In the genomic region with DNA sequence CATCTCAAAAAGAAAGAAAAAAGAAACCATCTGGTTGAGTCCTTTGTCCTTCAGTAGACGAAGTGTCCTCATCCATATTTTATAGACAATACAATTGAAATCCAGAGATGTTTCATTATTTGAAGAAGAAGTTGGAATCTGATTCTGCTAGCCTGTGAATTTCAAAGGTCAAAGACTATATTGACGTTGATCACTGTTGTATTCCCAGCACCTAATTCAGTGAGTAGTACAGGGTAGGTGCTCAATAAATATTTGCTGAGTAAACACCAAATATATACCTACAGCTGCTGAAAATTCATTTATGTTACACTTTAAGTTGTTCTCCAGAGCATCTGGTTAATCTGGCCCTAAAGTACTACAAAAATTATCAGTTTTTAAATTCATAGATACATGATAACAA, we compare ENCODE assay signal across 29 cellular contexts.
"Had no signal": no experiment of that assay in that cellular context is flagged by ENCODE, and none has a peak within 500 bp of the region (broad histone marks: within the 10 kb centered on the region; RNA-seq: fewer than 3 reads in every experiment).

No MANE protein-coding gene starts in this region.

- FAIRE-seq: endometrium, endothelial cell of umbilical vein, frontal cortex had no signal

- H3K4me1 ChIP-seq: body of pancreas, colonic mucosa had no signal

- H3K27ac ChIP-seq: body of pancreas, colonic mucosa, epithelial cell of prostate, VCaP had no signal

- H3K9me3 ChIP-seq: body of pancreas, colonic mucosa had no signal

- ATAC-seq: activated CD8-positive, alpha-beta T cell treated with anti-CD3 and anti-CD28 coated beads for 36 hours; activated T-cell treated with anti-CD3 and anti-CD28 coated beads, Interleukin-2, amount 50 U/mL, for 4 hours; activated T-helper 17 cell treated with anti-CD3 and anti-CD28 coated beads, Interleukin-2, amount 50 U/mL, for 72 hours; body of pancreas; esophagus mucosa; WTC11 had no signal

- H3K4me3 ChIP-seq: body of pancreas, colonic mucosa had no signal

- DNase-seq: activated CD4-positive, alpha-beta T cell treated with anti-CD3 and anti-CD28 coated beads for 1 hour; activated CD4-positive, alpha-beta T cell treated with anti-CD3 and anti-CD28 coated beads for 4 hours; activated CD4-positive, alpha-beta T cell treated with anti-CD3 and anti-CD28 coated beads, Interleukin-2, amount 50 U/mL, for 1 hour; activated CD4-positive, alpha-beta T cell treated with anti-CD3 and anti-CD28 coated beads, Interleukin-2, amount 50 U/mL, for 48 hours; activated CD8-positive, alpha-beta memory T cell treated with anti-CD3 and anti-CD28 coated beads for 24 hours; activated CD8-positive, alpha-beta T cell treated with anti-CD3 and anti-CD28 coated beads for 36 hours; activated effector memory CD4-positive, alpha-beta T cell treated with Interleukin-2 at 50 U/mL for 16 hours; activated gamma-delta T cell treated with Interleukin-2 at 50 U/mL for 16 hours; activated naive CD4-positive, alpha-beta T cell treated with anti-CD3 and anti-CD28 coated beads, Interleukin-2, amount 50 U/mL, for 16 hours; activated naive CD4-positive, alpha-beta T cell treated with Interleukin-2 at 50 U/mL for 16 hours; activated T-cell treated with anti-CD3 and anti-CD28 coated beads, Interleukin-2, amount 50 U/mL, for 4 hours; amygdala; aorta; body of pancreas; central memory CD4-positive, alpha-beta T cell; cerebellar nuclear complex; colonic mucosa; effector CD8-positive, alpha-beta T cell; foreskin fibroblast; head of caudate nucleus; T-helper 2 cell had no signal

- H3K27me3 ChIP-seq: body of pancreas, colonic mucosa had no signal

- H3K36me3 ChIP-seq: colonic mucosa had no signal
